Comparison of ENCODE assay signal across 10 cellular contexts in the genomic region with DNA sequence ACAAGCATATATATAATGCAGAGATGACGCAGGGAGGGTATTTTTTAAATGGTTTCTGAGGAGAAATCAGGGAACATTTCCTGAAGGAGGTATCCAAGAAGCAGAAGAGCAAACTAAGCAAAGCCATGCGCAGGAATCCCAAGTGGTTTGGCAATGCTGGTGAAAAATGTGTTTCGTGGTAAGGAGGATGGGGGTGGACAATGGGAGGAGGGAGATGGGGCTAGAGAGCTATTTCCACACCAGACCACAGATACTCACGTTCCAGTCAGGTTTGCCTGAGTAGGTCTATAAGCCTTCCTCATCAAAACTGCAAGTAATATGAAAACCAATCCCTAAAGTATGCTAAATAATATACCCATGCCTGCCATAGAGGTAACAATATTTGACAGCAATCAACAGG.
A peak's percentile ranks its signal among the peaks of the same experiment; 100 is the strongest.
DNase-seq lines count a peak whose midpoint lies in the region; ATAC-seq and TF ChIP-seq lines count a peak whose summit lies in the region.
"Had no signal": no experiment of that assay in that cellular context is flagged by ENCODE, and none has a peak within 500 bp of the region (broad histone marks: within the 10 kb centered on the region; RNA-seq: fewer than 3 reads in every experiment).

No MANE protein-coding gene starts in this region.

- CTCF ChIA-PET in activated CD8-positive, alpha-beta T cell treated with anti-CD3 and anti-CD28 coated beads for 36 hours (lab: Charles Lee) = interaction anchor here (0.5 to 2.1 kb wide), 6 partner anchors 9 to 199 kb away, joined by 3 to 7 read pairs (median 4); no protein-coding TSS in a partner anchor
- CTCF ChIA-PET in activated CD8-positive, alpha-beta T cell treated with anti-CD3 and anti-CD28 coated beads, Interleukin-2, amount 10 ng/mL, durations not matched to agents 7 days and 5 days (lab: Charles Lee) = no interaction called here

- H3K36me3 Mint-ChIP-seq in activated CD8-positive, alpha-beta T cell treated with anti-CD3 and anti-CD28 coated beads for 36 hours (ENCODE audit: low read depth) = peaks cover 48% of the 10 kb centered on the region
- peaks cover 20% of the 10 kb centered on the region for H3K36me3 Mint-ChIP-seq in activated CD8-positive, alpha-beta T cell treated with anti-CD3 and anti-CD28 coated beads, Interleukin-2, amount 10 ng/mL, durations not matched to agents 7 days and 5 days (ENCODE audit: low read depth)
- peaks cover 36% of the 10 kb centered on the region for H3K36me3 Mint-ChIP-seq in activated T-helper 1 cell treated with anti-CD3 and anti-CD28 coated beads, Interleukin-12 subunit alpha, Interleukin-12 subunit beta, Interleukin-2, Interleukin-4 antibody, amounts not matched to agents 30 ng/mL and 10 ng/mL and 1 ng/mL, durations not matched to agents 14 hours and 24 hours and 36 hours (ENCODE audit: low read depth)
- H3K36me3 Mint-ChIP-seq in immature natural killer cell (peaks cover 0 to 8% (median 2%) of the 10 kb centered on the region in 3 donors), endothelial cell (ENCODE audit: low read depth, unreplicated experiment) (no peaks in the 10 kb centered on the region)

- H3K4me1 ChIP-seq in thoracic aorta (ENCODE audit: control insufficient read depth in 1 of 2, low read depth in 2 of 2) = peaks cover 42 to 63% of the 10 kb centered on the region in 2 donors

- DNase-seq in activated CD8-positive, alpha-beta T cell treated with anti-CD3 and anti-CD28 coated beads for 36 hours = no peak
- DNase-seq in activated CD8-positive, alpha-beta T cell treated with anti-CD3 and anti-CD28 coated beads, Interleukin-2, amount 10 ng/mL, durations not matched to agents 7 days and 5 days = no peak
- no peak for DNase-seq in activated T-helper 1 cell treated with anti-CD3 and anti-CD28 coated beads, Interleukin-12 subunit alpha, Interleukin-12 subunit beta, Interleukin-2, Interleukin-4 antibody, amounts not matched to agents 30 ng/mL and 10 ng/mL and 1 ng/mL, durations not matched to agents 14 hours and 24 hours and 36 hours (ENCODE audit: low spot score)
- DNase-seq in immature natural killer cell (peak in 2 of 3 donors; percentile 38), thoracic aorta (ENCODE audit: low spot score) (no peak), NCI-H1436 (lab: John Stamatoyannopoulos, UW) (no peak), endothelial cell (ENCODE audit: low spot score) (no peak), NOMO-1 (lab: John Stamatoyannopoulos, UW; ENCODE audit: unreplicated experiment in 2 of 2) (no peak)
- DNase-seq: C1 segment of cervical spinal cord, cortex of kidney had no signal

- peak overlapping the region; percentile 91 for H3K27ac Mint-ChIP-seq in activated CD8-positive, alpha-beta T cell treated with anti-CD3 and anti-CD28 coated beads for 36 hours
- no peak overlapping the region for H3K27ac Mint-ChIP-seq in activated CD8-positive, alpha-beta T cell treated with anti-CD3 and anti-CD28 coated beads, Interleukin-2, amount 10 ng/mL, durations not matched to agents 7 days and 5 days
- H3K27ac Mint-ChIP-seq in activated T-helper 1 cell treated with anti-CD3 and anti-CD28 coated beads, Interleukin-12 subunit alpha, Interleukin-12 subunit beta, Interleukin-2, Interleukin-4 antibody, amounts not matched to agents 30 ng/mL and 10 ng/mL and 1 ng/mL, durations not matched to agents 14 hours and 24 hours and 36 hours = no peak overlapping the region
- H3K27ac Mint-ChIP-seq in immature natural killer cell (peak overlapping the region; percentile 68 to 92 (median 86)), endothelial cell (ENCODE audit: unreplicated experiment) (no peak overlapping the region)

- POLR2A ChIA-PET in activated CD8-positive, alpha-beta T cell treated with anti-CD3 and anti-CD28 coated beads for 36 hours (lab: Charles Lee) = interaction anchor here (0.6 to 6.2 kb wide), 4 partner anchors 17 to 166 kb away, joined by 3 to 50 read pairs (median 4); no protein-coding TSS in a partner anchor
- POLR2A ChIA-PET in activated CD8-positive, alpha-beta T cell treated with anti-CD3 and anti-CD28 coated beads, Interleukin-2, amount 10 ng/mL, durations not matched to agents 7 days and 5 days (lab: Charles Lee) = no interaction called here

- no peaks in the 10 kb centered on the region for H3K27me3 Mint-ChIP-seq in activated CD8-positive, alpha-beta T cell treated with anti-CD3 and anti-CD28 coated beads for 36 hours
- H3K27me3 Mint-ChIP-seq in activated CD8-positive, alpha-beta T cell treated with anti-CD3 and anti-CD28 coated beads, Interleukin-2, amount 10 ng/mL, durations not matched to agents 7 days and 5 days (ENCODE audit: low read depth) = no peaks in the 10 kb centered on the region
- no peaks in the 10 kb centered on the region for H3K27me3 Mint-ChIP-seq in activated T-helper 1 cell treated with anti-CD3 and anti-CD28 coated beads, Interleukin-12 subunit alpha, Interleukin-12 subunit beta, Interleukin-2, Interleukin-4 antibody, amounts not matched to agents 30 ng/mL and 10 ng/mL and 1 ng/mL, durations not matched to agents 14 hours and 24 hours and 36 hours (ENCODE audit: insufficient read depth)
- H3K27me3 Mint-ChIP-seq in immature natural killer cell (ENCODE audit: low read depth in 3 of 3) (peaks cover 49 to 78% (median 77%) of the 10 kb centered on the region in 3 donors), endothelial cell (ENCODE audit: unreplicated experiment) (peaks cover 23% of the 10 kb centered on the region)

- intact Hi-C loops in activated CD8-positive, alpha-beta T cell treated with anti-CD3 and anti-CD28 coated beads for 36 hours (cut with micrococcal nuclease) = loop anchor here (5.0 to 10.0 kb wide), 2 partner anchors 37 to 221 kb away; a partner anchor contains a TSS
- intact Hi-C loops in activated T-helper 1 cell treated with anti-CD3 and anti-CD28 coated beads, Interleukin-12 subunit alpha, Interleukin-12 subunit beta, Interleukin-2, Interleukin-4 antibody, amounts not matched to agents 30 ng/mL and 10 ng/mL and 1 ng/mL, durations not matched to agents 14 hours and 24 hours and 36 hours (cut with micrococcal nuclease) = no loop called here

- no peaks in the 10 kb centered on the region for H3K27me3 ChIP-seq in thoracic aorta (replicated peaks; ENCODE audit: insufficient read depth)

- H3K4me1 Mint-ChIP-seq in activated CD8-positive, alpha-beta T cell treated with anti-CD3 and anti-CD28 coated beads for 36 hours (ENCODE audit: low read depth) = peaks cover 66% of the 10 kb centered on the region
- H3K4me1 Mint-ChIP-seq in activated CD8-positive, alpha-beta T cell treated with anti-CD3 and anti-CD28 coated beads, Interleukin-2, amount 10 ng/mL, durations not matched to agents 7 days and 5 days (ENCODE audit: low read depth) = peaks cover 53% of the 10 kb centered on the region
- H3K4me1 Mint-ChIP-seq in activated T-helper 1 cell treated with anti-CD3 and anti-CD28 coated beads, Interleukin-12 subunit alpha, Interleukin-12 subunit beta, Interleukin-2, Interleukin-4 antibody, amounts not matched to agents 30 ng/mL and 10 ng/mL and 1 ng/mL, durations not matched to agents 14 hours and 24 hours and 36 hours (ENCODE audit: low read depth) = peaks cover 53% of the 10 kb centered on the region
- H3K4me1 Mint-ChIP-seq in immature natural killer cell (peaks cover 74 to 75% of the 10 kb centered on the region in 2 donors), endothelial cell (ENCODE audit: unreplicated experiment) (peaks cover 10% of the 10 kb centered on the region)

- H3K36me3 ChIP-seq in thoracic aorta = peaks cover 2% of the 10 kb centered on the region

- H3K27ac ChIP-seq in thoracic aorta = no peak overlapping the region

- peak overlapping the region; percentile 85 for H3K4me3 Mint-ChIP-seq in activated CD8-positive, alpha-beta T cell treated with anti-CD3 and anti-CD28 coated beads for 36 hours
- H3K4me3 Mint-ChIP-seq in activated CD8-positive, alpha-beta T cell treated with anti-CD3 and anti-CD28 coated beads, Interleukin-2, amount 10 ng/mL, durations not matched to agents 7 days and 5 days = no peak overlapping the region
- peak overlapping the region; percentile 76 for H3K4me3 Mint-ChIP-seq in activated T-helper 1 cell treated with anti-CD3 and anti-CD28 coated beads, Interleukin-12 subunit alpha, Interleukin-12 subunit beta, Interleukin-2, Interleukin-4 antibody, amounts not matched to agents 30 ng/mL and 10 ng/mL and 1 ng/mL, durations not matched to agents 14 hours and 24 hours and 36 hours
- H3K4me3 Mint-ChIP-seq in immature natural killer cell = peak overlapping the region; percentile 83 to 88 (median 86)
- H3K4me3 Mint-ChIP-seq in endothelial cell (ENCODE audit: unreplicated experiment) = no peak overlapping the region

- TF ChIP-seq CTCF in activated CD8-positive, alpha-beta T cell treated with anti-CD3 and anti-CD28 coated beads for 36 hours (IDR thresholded peaks at IDR 0.05) = no peak
- TF ChIP-seq CTCF in thoracic aorta (IDR thresholded peaks at IDR 0.05) (no peak), endothelial cell (IDR thresholded peaks at IDR 0.05; ENCODE audit: unreplicated experiment) (no peak)

- H3K4me3 ChIP-seq in thoracic aorta = peak overlapping the region; percentile 75

- ATAC-seq in activated CD8-positive, alpha-beta T cell treated with anti-CD3 and anti-CD28 coated beads for 36 hours = no peak
- ATAC-seq in activated CD8-positive, alpha-beta T cell treated with anti-CD3 and anti-CD28 coated beads, Interleukin-2, amount 10 ng/mL, durations not matched to agents 7 days and 5 days = no peak
- ATAC-seq in thoracic aorta (ENCODE audit: insufficient number of reproducible peaks, low FRiP score, low read depth) = no peak

- H3K9me3 Mint-ChIP-seq in activated CD8-positive, alpha-beta T cell treated with anti-CD3 and anti-CD28 coated beads for 36 hours = peaks cover 1% of the 10 kb centered on the region
- H3K9me3 Mint-ChIP-seq in activated CD8-positive, alpha-beta T cell treated with anti-CD3 and anti-CD28 coated beads, Interleukin-2, amount 10 ng/mL, durations not matched to agents 7 days and 5 days (ENCODE audit: insufficient read depth) = no peaks in the 10 kb centered on the region
- no peaks in the 10 kb centered on the region for H3K9me3 Mint-ChIP-seq in activated T-helper 1 cell treated with anti-CD3 and anti-CD28 coated beads, Interleukin-12 subunit alpha, Interleukin-12 subunit beta, Interleukin-2, Interleukin-4 antibody, amounts not matched to agents 30 ng/mL and 10 ng/mL and 1 ng/mL, durations not matched to agents 14 hours and 24 hours and 36 hours
- H3K9me3 Mint-ChIP-seq in immature natural killer cell = no peaks in the 10 kb centered on the region
- H3K9me3 Mint-ChIP-seq in endothelial cell (ENCODE audit: unreplicated experiment) = no peaks in the 10 kb centered on the region

- no peaks in the 10 kb centered on the region for H3K9me3 ChIP-seq in thoracic aorta

Comparison
In these comparisons a context has a peak if more than half of its experiments do, and no peak if none do; other contexts are left out.
1. H3K27ac Mint-ChIP-seq: peak in activated CD8-positive, alpha-beta T cell treated with anti-CD3 and anti-CD28 coated beads for 36 hours (single experiment) and immature natural killer cell (6 of 6); none in activated CD8-positive, alpha-beta T cell treated with anti-CD3 and anti-CD28 coated beads, Interleukin-2, amount 10 ng/mL, durations not matched to agents 7 days and 5 days (single experiment), activated T-helper 1 cell treated with anti-CD3 and anti-CD28 coated beads, Interleukin-12 subunit alpha, Interleukin-12 subunit beta, Interleukin-2, Interleukin-4 antibody, amounts not matched to agents 30 ng/mL and 10 ng/mL and 1 ng/mL, durations not matched to agents 14 hours and 24 hours and 36 hours (single experiment) and endothelial cell (single experiment).
2. H3K4me3 Mint-ChIP-seq: peak in activated CD8-positive, alpha-beta T cell treated with anti-CD3 and anti-CD28 coated beads for 36 hours (single experiment), activated T-helper 1 cell treated with anti-CD3 and anti-CD28 coated beads, Interleukin-12 subunit alpha, Interleukin-12 subunit beta, Interleukin-2, Interleukin-4 antibody, amounts not matched to agents 30 ng/mL and 10 ng/mL and 1 ng/mL, durations not matched to agents 14 hours and 24 hours and 36 hours (single experiment) and immature natural killer cell (5 of 5); none in activated CD8-positive, alpha-beta T cell treated with anti-CD3 and anti-CD28 coated beads, Interleukin-2, amount 10 ng/mL, durations not matched to agents 7 days and 5 days (single experiment) and endothelial cell (single experiment).
3. DNase-seq: peak in immature natural killer cell (2 of 3); none in activated CD8-positive, alpha-beta T cell treated with anti-CD3 and anti-CD28 coated beads for 36 hours (single experiment), activated CD8-positive, alpha-beta T cell treated with anti-CD3 and anti-CD28 coated beads, Interleukin-2, amount 10 ng/mL, durations not matched to agents 7 days and 5 days (single experiment), activated T-helper 1 cell treated with anti-CD3 and anti-CD28 coated beads, Interleukin-12 subunit alpha, Interleukin-12 subunit beta, Interleukin-2, Interleukin-4 antibody, amounts not matched to agents 30 ng/mL and 10 ng/mL and 1 ng/mL, durations not matched to agents 14 hours and 24 hours and 36 hours (single experiment), thoracic aorta (single experiment), NCI-H1436 (single experiment), endothelial cell (single experiment) and NOMO-1 (0 of 2).